ENCODE assay signal across 19 cellular contexts in genomic region chr22:46417769-46418168, GRCh38.
A peak's percentile ranks its signal among the peaks of the same experiment; 100 is the strongest.
DNase-seq lines count a peak whose midpoint lies in the region; ATAC-seq, FAIRE-seq and TF ChIP-seq lines count a peak whose summit lies in the region.
"Had no signal": no experiment of that assay in that cellular context is flagged by ENCODE, and none has a peak within 500 bp of the region (broad histone marks: within the 10 kb centered on the region; RNA-seq: fewer than 3 reads in every experiment).

No MANE protein-coding gene starts in this region.

- H3K9me3 ChIP-seq in HepG2 (ENCODE audit: low read length): no peaks in the 10 kb centered on the region
- no peaks in the 10 kb centered on the region for H3K9me3 ChIP-seq in right lobe of liver
- H3K9me3 ChIP-seq in heart left ventricle: no peaks in the 10 kb centered on the region
- H3K9me3 ChIP-seq in mesenchymal stem cell (ENCODE audit: control insufficient read depth, low read length): no peaks in the 10 kb centered on the region
- no peaks in the 10 kb centered on the region for H3K9me3 ChIP-seq in left lung
- H3K9me3 ChIP-seq: BE2C had no signal

- TF ChIP-seq CTCF in HepG2 (CRISPR knock-in tag; IDR thresholded peaks at IDR 0.05) (no peak), right lobe of liver (IDR thresholded peaks at IDR 0.05) (no peak), heart left ventricle (IDR thresholded peaks at IDR 0.05) (no peak), left lung (IDR thresholded peaks at IDR 0.05) (no peak), brain microvascular endothelial cell (IDR thresholded peaks at IDR 0.05; ENCODE audit: low read depth, low read length, missing control alignments) (no peak)

- WGBS in HepG2 (ENCODE audit: low lambda C conversion rate): 83% methylated on average over 7 of the region's 7 CpGs
- 33% methylated on average over 3 of the region's 7 CpGs for WGBS in right lobe of liver (ENCODE audit: insufficient coverage, low coverage, low lambda C conversion rate, missing lambda C conversion rate)
- 7 to 31% (median 26%) methylated on average over 7 of the region's 7 CpGs for WGBS in heart left ventricle, 4 donors
- WGBS in mesenchymal stem cell: 72% methylated on average over 7 of the region's 7 CpGs

- CTCF ChIA-PET in HepG2 (lab: Yijun Ruan, JAX; ENCODE audit: low intra/inter-chr PET ratio, low total read pairs): no interaction called here

- H4K91ac ChIP-seq in mesenchymal stem cell (ENCODE audit: low read length): no peak overlapping the region

- H3K27me3 ChIP-seq in HepG2 (ENCODE audit: control insufficient read depth in 1 of 2, insufficient read depth in 2 of 2, low read length in 2 of 2) (no peaks in the 10 kb centered on the region), right lobe of liver (no peaks in the 10 kb centered on the region), heart left ventricle (no peaks in the 10 kb centered on the region), mesenchymal stem cell (ENCODE audit: control insufficient read depth in 1 of 2, insufficient read depth in 1 of 2, low read length in 2 of 2) (peaks cover 0 to 63% of the 10 kb centered on the region in 2 experiments), left lung (peaks cover 0 to 20% of the 10 kb centered on the region in 2 donors), brain microvascular endothelial cell (replicated peaks) (no peaks in the 10 kb centered on the region)
- H3K27me3 ChIP-seq: BE2C had no signal

- POLR2A ChIA-PET in HepG2 (lab: Yijun Ruan, JAX): no interaction called here

- peak overlapping the region; percentile 41 for H2AK5ac ChIP-seq in mesenchymal stem cell (ENCODE audit: low read length, severe bottlenecking)

- no peak overlapping the region for H3K4ac ChIP-seq in mesenchymal stem cell (ENCODE audit: low read depth in 1 of 2, low read length in 2 of 2)

- ATAC-seq in HepG2: no peak
- no peak for ATAC-seq in right lobe of liver
- peak; percentile 70 to 88 (median 80) for ATAC-seq in heart left ventricle
- no peak for ATAC-seq in left lung
- no peak for ATAC-seq in GM18907 (IDR thresholded peaks at IDR 0.05; ENCODE audit: unreplicated experiment)
- ATAC-seq: GM12878 had no signal

- H4K8ac ChIP-seq in mesenchymal stem cell (ENCODE audit: low read length): no peak overlapping the region

- no peak overlapping the region for H3K9ac ChIP-seq in HepG2 (ENCODE audit: insufficient read depth, low read depth, low read length)
- no peak overlapping the region for H3K9ac ChIP-seq in mesenchymal stem cell (ENCODE audit: low read length)

- no peak overlapping the region for H3K14ac ChIP-seq in mesenchymal stem cell (ENCODE audit: low read length in 2 of 2)

- no peak overlapping the region for H2BK5ac ChIP-seq in mesenchymal stem cell (ENCODE audit: low read depth, low read length, poor library complexity, severe bottlenecking)

- no peak overlapping the region for H3K23ac ChIP-seq in mesenchymal stem cell (ENCODE audit: low read length in 2 of 2)

- H3K4me2 ChIP-seq in HepG2 (ENCODE audit: low read depth, low read length) (no peak overlapping the region), mesenchymal stem cell (ENCODE audit: low read length, poor library complexity, severe bottlenecking) (no peak overlapping the region)

- peaks cover 6% of the 10 kb centered on the region; the same call in 1 of the 2 replicates for H3K4me1 ChIP-seq in HepG2 (ENCODE audit: insufficient read depth, low read length)
- no peaks in the 10 kb centered on the region for H3K4me1 ChIP-seq in right lobe of liver
- peaks cover 0 to 24% (median 14%) of the 10 kb centered on the region in 12 donors for H3K4me1 ChIP-seq in heart left ventricle
- peaks cover 39% of the 10 kb centered on the region for H3K4me1 ChIP-seq in mesenchymal stem cell (ENCODE audit: control insufficient read depth, insufficient read depth, low read depth, low read length)
- no peaks in the 10 kb centered on the region for H3K4me1 ChIP-seq in left lung

- no peak overlapping the region for H3K18ac ChIP-seq in mesenchymal stem cell (ENCODE audit: low read depth in 1 of 2, low read length in 2 of 2)

- H2BK120ac ChIP-seq in mesenchymal stem cell (ENCODE audit: low read depth, low read length): no peak overlapping the region

- H3K79me2 ChIP-seq in HepG2 (ENCODE audit: insufficient read depth, low read length): no peaks in the 10 kb centered on the region

- H4K20me1 ChIP-seq in HepG2 (ENCODE audit: insufficient read depth, low read length): no peaks in the 10 kb centered on the region

- FAIRE-seq in HepG2 (lab: Jason Lieb, UNC): no peak
- FAIRE-seq: GM12878 had no signal

- BruUV-seq in HepG2 (replicated peaks; lab: Mats Ljungman, UMichigan): no TSS peak

- no peaks in the 10 kb centered on the region for H3K36me3 ChIP-seq in HepG2 (replicated peaks in 1 of 2; ENCODE audit: control insufficient read depth in 1 of 2, insufficient read depth in 2 of 2, low read length in 2 of 2)
- H3K36me3 ChIP-seq in right lobe of liver: no peaks in the 10 kb centered on the region
- no peaks in the 10 kb centered on the region for H3K36me3 ChIP-seq in heart left ventricle
- peaks cover 0 to 18% of the 10 kb centered on the region in 2 experiments for H3K36me3 ChIP-seq in mesenchymal stem cell (ENCODE audit: control insufficient read depth in 1 of 2, insufficient read depth in 2 of 2, low read depth in 1 of 2, low read length in 2 of 2)
- no peaks in the 10 kb centered on the region for H3K36me3 ChIP-seq in left lung
- H3K36me3 ChIP-seq in brain microvascular endothelial cell (replicated peaks): no peaks in the 10 kb centered on the region
- H3K36me3 ChIP-seq: BE2C had no signal

- no peak overlapping the region for H2BK12ac ChIP-seq in mesenchymal stem cell (ENCODE audit: low read length in 2 of 2)

- DNase-seq in HepG2 (ENCODE audit: low spot score) (no peak), right lobe of liver (no peak), heart left ventricle (peak; percentile 40 to 58 (median 50)), mesenchymal stem cell (no peak), left lung (no peak), brain microvascular endothelial cell (no peak), NCI-H2107 treated with DMSO at 0.1 percent for 48 hours (lab: John Stamatoyannopoulos, UW; ENCODE audit: unreplicated experiment) (no peak)
- DNase-seq: 8988T; BE2C; CD4-positive, alpha-beta memory T cell; NCI-H1417; NCI-H187; NCI-H226; NCI-H524; NCI-H82; OCI-M1; SIG-M5 had no signal

- intact Hi-C loops in HepG2 (cut with micrococcal nuclease; ENCODE audit: unreplicated experiment): no loop called here
- intact Hi-C loops in right lobe of liver (cut with DNase I): no loop called here
- intact Hi-C loops in heart left ventricle (cut with DNase I): loop anchor here in 1 of 10 donors (10.0 kb wide), 1 partner anchor 117 kb away; the partner anchor contains the start of gene CELSR1
- intact Hi-C loops in left lung (cut with DNase I): no loop called here

- TF ChIP-seq EP300 in HepG2 (IDR thresholded peaks at IDR 0.05; ENCODE audit: low read depth in 2 of 2, low read length in 2 of 2): no peak
- TF ChIP-seq EP300 in HepG2 (CRISPR knock-in tag; IDR thresholded peaks at IDR 0.05; ENCODE audit: borderline replicate concordance): no peak

- no peak overlapping the region for H2BK15ac ChIP-seq in mesenchymal stem cell (ENCODE audit: low read depth, poor library complexity, severe bottlenecking)

- no peaks in the 10 kb centered on the region for H3K79me1 ChIP-seq in mesenchymal stem cell (replicated peaks; ENCODE audit: low read length, poor library complexity, severe bottlenecking)

- TF ChIP-seq RAD21 in HepG2 (CRISPR knock-in tag; IDR thresholded peaks at IDR 0.05): no peak

- in situ Hi-C loops in HepG2 (cut with HindIII; ENCODE audit: extremely low pct_ligation_motif_present, low pct_unique_long_range_greater_than_20kb) (no loop called here), brain microvascular endothelial cell (cut with HindIII; ENCODE audit: low pct_ligation_motif_present, low sequenced_read_pairs) (no loop called here)

- TF ChIP-seq POLR2A in HepG2 (IDR thresholded peaks at IDR 0.05; ENCODE audit: insufficient read depth in 1 of 2, low read depth in 2 of 2, low read length in 2 of 2) (no peak), right lobe of liver (IDR thresholded peaks at IDR 0.05) (no peak), heart left ventricle (IDR thresholded peaks at IDR 0.05) (no peak)

- H3K27ac ChIP-seq in HepG2 (ENCODE audit: extremely low read length, insufficient read depth, low read length) (no peak overlapping the region), right lobe of liver (no peak overlapping the region), heart left ventricle (peak overlapping the region in 6 of 12 donors; percentile 23 to 68 (median 48)), mesenchymal stem cell (ENCODE audit: low read length, poor library complexity, severe bottlenecking) (peak overlapping the region; percentile 89), left lung (no peak overlapping the region), brain microvascular endothelial cell (no peak overlapping the region)

- H3K4me3 ChIP-seq in HepG2 (replicated peaks in 1 of 3; ENCODE audit: insufficient read depth in 1 of 3, low read depth in 2 of 3, low read length in 3 of 3): no peak overlapping the region
- H3K4me3 ChIP-seq in right lobe of liver: no peak overlapping the region
- no peak overlapping the region for H3K4me3 ChIP-seq in heart left ventricle
- H3K4me3 ChIP-seq in mesenchymal stem cell (ENCODE audit: insufficient read depth in 1 of 2, low read depth in 1 of 2, low read length in 2 of 2): no peak overlapping the region
- no peak overlapping the region for H3K4me3 ChIP-seq in left lung
- H3K4me3 ChIP-seq in brain microvascular endothelial cell (ENCODE audit: low read depth, low read length): no peak overlapping the region
- H3K4me3 ChIP-seq: GM12878 had no signal

- H2AFZ ChIP-seq in HepG2 (ENCODE audit: low read length) (no peak overlapping the region), mesenchymal stem cell (ENCODE audit: low read depth, low read length) (no peak overlapping the region)

TF ChIP-seq in HepG2, 621 proteins besides CTCF, POLR2A, EP300 and RAD21:
- no peak for TF ChIP-seq CC2D1A (CRISPR knock-in tag; IDR thresholded peaks at IDR 0.05)
- peak; percentile 56 for TF ChIP-seq MNT (IDR thresholded peaks at IDR 0.05)
- TF ChIP-seq ZNF501 (CRISPR knock-in tag; IDR thresholded peaks at IDR 0.05): no peak
- TF ChIP-seq CREB1 (IDR thresholded peaks at IDR 0.05): no peak
- no peak for TF ChIP-seq CREB1 (CRISPR knock-in tag; IDR thresholded peaks at IDR 0.05)
- TF ChIP-seq HES4 (CRISPR knock-in tag; IDR thresholded peaks at IDR 0.05; ENCODE audit: borderline replicate concordance): no peak
TF ChIP-seq in HepG2: peak in this region for 1.

Comparison
In these comparisons a context has a peak if more than half of its experiments do, and no peak if none do; other contexts are left out.
1. ATAC-seq: peak in heart left ventricle (4 of 4); none in HepG2 (single experiment), right lobe of liver (0 of 4), left lung (single experiment) and GM18907 (single experiment).
2. DNase-seq: peak in heart left ventricle (5 of 5); none in HepG2 (single experiment), right lobe of liver (0 of 3), mesenchymal stem cell (single experiment), left lung (0 of 2), brain microvascular endothelial cell (single experiment) and NCI-H2107 treated with DMSO at 0.1 percent for 48 hours (single experiment).